ENCODE assay signal across 29 cellular contexts in genomic region chr20:11941593-11942261, GRCh38.
"Had no signal": no experiment of that assay in that cellular context is flagged by ENCODE, and none has a peak within 500 bp of the region (broad histone marks: within the 10 kb centered on the region; RNA-seq: fewer than 3 reads in every experiment).

No MANE protein-coding gene starts in this region.

- H3K27me3 ChIP-seq: heart right ventricle, left lung, pancreas, stomach, testis, thyroid gland, upper lobe of right lung had no signal

- H3K27ac ChIP-seq: heart right ventricle, left lung, lower lobe of right lung, pancreas, prostate gland, stomach, testis, thyroid gland, upper lobe of right lung had no signal

- H3K4me1 Mint-ChIP-seq: naive thymus-derived CD8-positive, alpha-beta T cell; nephron had no signal

- H3K9me3 Mint-ChIP-seq: naive thymus-derived CD8-positive, alpha-beta T cell; nephron had no signal

- H3K36me3 ChIP-seq: heart right ventricle, left lung, lower lobe of right lung, pancreas, prostate gland, stomach, thyroid gland, upper lobe of right lung had no signal

- H3K36me3 Mint-ChIP-seq: naive thymus-derived CD8-positive, alpha-beta T cell; stimulated activated naive B cell treated with anti-CD40 and anti-IgM and Interleukin-4, amounts not matched to agents 10 μg/mL and 1 μg/mL and 100 μg/mL, for 72 hours had no signal

- H3K27ac Mint-ChIP-seq: naive thymus-derived CD8-positive, alpha-beta T cell; nephron; stimulated activated naive B cell treated with anti-CD40 and anti-IgM and Interleukin-4, amounts not matched to agents 10 μg/mL and 1 μg/mL and 100 μg/mL, for 72 hours had no signal

- H3K9me3 ChIP-seq: heart right ventricle, lower lobe of right lung, pancreas, prostate gland, stomach, testis, thyroid gland, upper lobe of right lung had no signal

- H3K4me3 Mint-ChIP-seq: naive thymus-derived CD8-positive, alpha-beta T cell; nephron; neural crest cell; stimulated activated naive B cell treated with anti-CD40 and anti-IgM and Interleukin-4, amounts not matched to agents 10 μg/mL and 1 μg/mL and 100 μg/mL, for 72 hours had no signal

- H3K4me1 ChIP-seq: heart right ventricle, left lung, lower lobe of right lung, pancreas, prostate gland, stomach, testis, thyroid gland, upper lobe of right lung had no signal

- H3K27me3 Mint-ChIP-seq: naive thymus-derived CD8-positive, alpha-beta T cell; stimulated activated naive B cell treated with anti-CD40 and anti-IgM and Interleukin-4, amounts not matched to agents 10 μg/mL and 1 μg/mL and 100 μg/mL, for 72 hours had no signal

- DNase-seq: heart right ventricle; hippocampal formation; kidney glomerular epithelial cell; left cardiac atrium; left lung; lower lobe of right lung; mammary epithelial cell; mesenchymal stem cell; naive thymus-derived CD8-positive, alpha-beta T cell; nucleus accumbens; pancreas; posterior cingulate gyrus; retina; right cardiac atrium; stimulated activated CD4-positive, alpha-beta T cell treated with anti-CD3 and anti-CD28 coated beads, Interleukin-1b, Interleukin-23, amount 100 ng/mL, for 48 hours; stimulated activated CD4-positive, alpha-beta T cell treated with anti-CD3 and anti-CD28 coated beads, Interleukin-2, amount 100 ng/mL, for 48 hours; stimulated activated CD4-positive, alpha-beta T cell treated with anti-CD3 and anti-CD28 coated beads, Interleukin-4, amount 100 ng/mL, for 4 hours; stimulated activated CD8-positive, alpha-beta memory T cell treated with anti-CD3 and anti-CD28 coated beads, Interleukin-4, amount 100 ng/mL, for 48 hours; stimulated activated naive B cell treated with anti-CD40 and anti-IgM and Interleukin-4, amounts not matched to agents 10 μg/mL and 1 μg/mL and 100 μg/mL, for 72 hours; stimulated activated naive CD8-positive, alpha-beta T cell treated with anti-CD3 and anti-CD28 coated beads, Interleukin-15, Interleukin-2, amounts not matched to agents 100 U/mL and 50 U/mL, for 24 hours; stomach; testis; thyroid gland; trophoblast cell; upper lobe of right lung had no signal

- H3K4me3 ChIP-seq: heart right ventricle, left lung, lower lobe of right lung, pancreas, prostate gland, smooth muscle cell, stomach, testis, thyroid gland, upper lobe of right lung had no signal

- H3K4me2 ChIP-seq: smooth muscle cell had no signal
